ENCODE assay signal across 21 cellular contexts in genomic region chr12:91922139-91922538, GRCh38.
"Had no signal": no experiment of that assay in that cellular context is flagged by ENCODE, and none has a peak within 500 bp of the region (broad histone marks: within the 10 kb centered on the region; RNA-seq: fewer than 3 reads in every experiment).

No MANE protein-coding gene starts in this region.

- FAIRE-seq: kidney, TTC549 had no signal

- H3K36me3 Mint-ChIP-seq: WTC11 had no signal

- DNase-seq: activated CD4-positive, alpha-beta T cell treated with anti-CD3 and anti-CD28 coated beads for 36 hours; activated CD4-positive, alpha-beta T cell treated with anti-CD3 and anti-CD28 coated beads, Interleukin-2, amount 50 U/mL, for 48 hours; activated naive CD4-positive, alpha-beta T cell treated with anti-CD3 and anti-CD28 coated beads for 36 hours; activated naive CD8-positive, alpha-beta T cell treated with anti-CD3 and anti-CD28 coated beads, Interleukin-2, amount 50 U/mL, for 24 hours; activated T-cell treated with anti-CD3 and anti-CD28 coated beads for 4 hours; dorsolateral prefrontal cortex; gastrocnemius medialis; head of caudate nucleus; kidney; left ventricle myocardium inferior; mammary epithelial cell; stimulated activated CD4-positive, alpha-beta T cell treated with anti-CD3 and anti-CD28 coated beads, Interleukin-4, amount 100 ng/mL, for 1 hour; stomach; SW 1271 had no signal

- ATAC-seq: activated CD4-positive, alpha-beta T cell treated with anti-CD3 and anti-CD28 coated beads for 36 hours; activated naive CD8-positive, alpha-beta T cell treated with anti-CD3 and anti-CD28 coated beads, Interleukin-2, amount 50 U/mL, for 24 hours; gastrocnemius medialis; WTC11 had no signal

- H3K27me3 ChIP-seq: ascending aorta, breast epithelium, dorsolateral prefrontal cortex, gastrocnemius medialis, right atrium auricular region, stomach had no signal

- H3K27ac Mint-ChIP-seq: activated CD4-positive, alpha-beta T cell treated with anti-CD3 and anti-CD28 coated beads for 36 hours; activated naive CD4-positive, alpha-beta T cell treated with anti-CD3 and anti-CD28 coated beads for 36 hours; activated naive CD8-positive, alpha-beta T cell treated with anti-CD3 and anti-CD28 coated beads, Interleukin-2, amount 50 U/mL, for 24 hours; activated T-helper 2 cell treated with anti-CD3 and anti-CD28 coated beads, Interferon-gamma antibody, Interleukin-2, Interleukin-4, amounts not matched to agents 10 μg/mL and 5 μg/mL and 100 μg/mL, durations not matched to agents 14 hours and 24 hours and 36 hours had no signal

- H3K36me3 ChIP-seq: ascending aorta, breast epithelium, gastrocnemius medialis, left ventricle myocardium inferior, prostate gland, right atrium auricular region, stomach had no signal

- H3K4me3 Mint-ChIP-seq: activated CD4-positive, alpha-beta T cell treated with anti-CD3 and anti-CD28 coated beads for 36 hours; activated naive CD4-positive, alpha-beta T cell treated with anti-CD3 and anti-CD28 coated beads for 36 hours; activated naive CD8-positive, alpha-beta T cell treated with anti-CD3 and anti-CD28 coated beads, Interleukin-2, amount 50 U/mL, for 24 hours; WTC11 had no signal

- H3K4me1 ChIP-seq: ascending aorta, breast epithelium, gastrocnemius medialis, left ventricle myocardium inferior had no signal

- H3K27ac ChIP-seq: ascending aorta, breast epithelium, gastrocnemius medialis, left ventricle myocardium inferior, prostate gland, right atrium auricular region, stomach had no signal

- H3K4me3 ChIP-seq: ascending aorta, breast epithelium, dorsolateral prefrontal cortex, gastrocnemius medialis, left ventricle myocardium inferior, prostate gland, right atrium auricular region, stomach had no signal

- H3K9me3 ChIP-seq: ascending aorta, breast epithelium, gastrocnemius medialis, left ventricle myocardium inferior, prostate gland, right atrium auricular region, stomach had no signal

- H3K9me3 Mint-ChIP-seq: activated T-helper 2 cell treated with anti-CD3 and anti-CD28 coated beads, Interferon-gamma antibody, Interleukin-2, Interleukin-4, amounts not matched to agents 10 μg/mL and 5 μg/mL and 100 μg/mL, durations not matched to agents 14 hours and 24 hours and 36 hours had no signal

- H3K27me3 Mint-ChIP-seq: activated CD4-positive, alpha-beta T cell treated with anti-CD3 and anti-CD28 coated beads for 36 hours; activated naive CD8-positive, alpha-beta T cell treated with anti-CD3 and anti-CD28 coated beads, Interleukin-2, amount 50 U/mL, for 24 hours had no signal
